24 cellular contexts compared by ENCODE assay signal in genomic region chr9:69236188-69236587, GRCh38.
"Had no signal": no experiment of that assay in that cellular context is flagged by ENCODE, and none has a peak within 500 bp of the region (broad histone marks: within the 10 kb centered on the region; RNA-seq: fewer than 3 reads in every experiment).

No MANE protein-coding gene starts in this region.

- H3K4me1 ChIP-seq: SJSA1 had no signal

- DNase-seq: activated CD4-positive, alpha-beta T cell treated with anti-CD3 and anti-CD28 coated beads for 48 hours; activated CD4-positive, alpha-beta T cell treated with anti-CD3 and anti-CD28 coated beads, Interleukin-2, amount 50 U/mL, for 4 hours; activated CD4-positive, CD25-positive, alpha-beta regulatory T cell treated with anti-CD3 and anti-CD28 coated beads, Interleukin-2, amount 50 U/mL, for 72 hours; activated CD8-positive, alpha-beta T cell treated with anti-CD3 and anti-CD28 coated beads, Interleukin-2, amount 10 ng/mL, durations not matched to agents 7 days and 5 days; activated effector memory CD4-positive, alpha-beta T cell treated with Interleukin-2 at 50 U/mL for 16 hours; activated naive CD4-positive, alpha-beta T cell; activated T-cell treated with anti-CD3 and anti-CD28 coated beads, Interleukin-2, amount 50 U/mL, for 24 hours; amygdala; MG63; MV-4-11; NCI-H1105; NCI-H1436; NCI-H1694 treated with DMSO at 0.1 percent for 48 hours; NCI-H2029 treated with DMSO at 0.1 percent for 48 hours; NCI-H345; NCI-H510A; NCI-H526 treated with DMSO at 0.1 percent for 48 hours; NCI-H82 had no signal

- H3K9me3 ChIP-seq: MG63, SJSA1 had no signal

- H3K4me3 ChIP-seq: MG63, SJSA1 had no signal

- H3K27ac Mint-ChIP-seq: activated CD8-positive, alpha-beta T cell treated with anti-CD3 and anti-CD28 coated beads, Interleukin-2, amount 10 ng/mL, durations not matched to agents 7 days and 5 days; activated naive CD8-positive, alpha-beta T cell; activated T-cell treated with anti-CD3 and anti-CD28 coated beads, Interleukin-2, amount 50 U/mL, for 24 hours; activated T-helper 1 cell treated with anti-CD3 and anti-CD28 coated beads, Interleukin-12 subunit alpha, Interleukin-12 subunit beta, Interleukin-2, Interleukin-4 antibody, amounts not matched to agents 30 ng/mL and 10 ng/mL and 1 ng/mL, durations not matched to agents 14 hours and 24 hours and 36 hours; brain; T-helper 1 cell treated with Interleukin-12 subunit alpha and Interleukin-12 subunit beta and Interleukin-4 antibody, amounts not matched to agents 30 μg/mL and 1 μg/mL, for 36 hours had no signal

- H3K4me3 Mint-ChIP-seq: activated CD8-positive, alpha-beta T cell treated with anti-CD3 and anti-CD28 coated beads, Interleukin-2, amount 10 ng/mL, durations not matched to agents 7 days and 5 days; activated naive CD8-positive, alpha-beta T cell; activated T-cell treated with anti-CD3 and anti-CD28 coated beads, Interleukin-2, amount 50 U/mL, for 24 hours; activated T-helper 1 cell treated with anti-CD3 and anti-CD28 coated beads, Interleukin-12 subunit alpha, Interleukin-12 subunit beta, Interleukin-2, Interleukin-4 antibody, amounts not matched to agents 30 ng/mL and 10 ng/mL and 1 ng/mL, durations not matched to agents 14 hours and 24 hours and 36 hours; brain; T-helper 1 cell treated with Interleukin-12 subunit alpha and Interleukin-12 subunit beta and Interleukin-4 antibody, amounts not matched to agents 30 μg/mL and 1 μg/mL, for 36 hours had no signal

- H3K9me3 Mint-ChIP-seq: activated T-cell treated with anti-CD3 and anti-CD28 coated beads, Interleukin-2, amount 50 U/mL, for 24 hours; activated T-helper 1 cell treated with anti-CD3 and anti-CD28 coated beads, Interleukin-12 subunit alpha, Interleukin-12 subunit beta, Interleukin-2, Interleukin-4 antibody, amounts not matched to agents 30 ng/mL and 10 ng/mL and 1 ng/mL, durations not matched to agents 14 hours and 24 hours and 36 hours; brain; T-helper 1 cell treated with Interleukin-12 subunit alpha and Interleukin-12 subunit beta and Interleukin-4 antibody, amounts not matched to agents 30 μg/mL and 1 μg/mL, for 36 hours had no signal

- H3K27me3 ChIP-seq: MG63, SJSA1 had no signal

- H3K36me3 ChIP-seq: MG63 had no signal

- H3K27me3 Mint-ChIP-seq: activated naive CD8-positive, alpha-beta T cell; activated T-cell treated with anti-CD3 and anti-CD28 coated beads, Interleukin-2, amount 50 U/mL, for 24 hours had no signal

- H3K27ac ChIP-seq: SJSA1 had no signal

- ATAC-seq: activated CD8-positive, alpha-beta T cell treated with anti-CD3 and anti-CD28 coated beads, Interleukin-2, amount 10 ng/mL, durations not matched to agents 7 days and 5 days; SK-N-SH treated with all-trans-retinoic acid at 6 μM for 48 hours had no signal
